10 cellular contexts compared by ENCODE assay signal in genomic region chr2:187577310-187577709, GRCh38. TPM values are rescaled to one million over a fixed set of nuclear protein-coding genes. Genes with fewer than 3 reads are reported as not detected.
DNase-seq lines count a peak whose midpoint lies in the region; ATAC-seq and TF ChIP-seq lines count a peak whose summit lies in the region.
"Had no signal": no experiment of that assay in that cellular context is flagged by ENCODE, and none has a peak within 500 bp of the region (broad histone marks: within the 10 kb centered on the region; RNA-seq: fewer than 3 reads in every experiment).

No MANE protein-coding gene starts in this region.

- H3K27ac ChIP-seq in GM23248, result no peak overlapping the region
- no peak overlapping the region for H3K27ac ChIP-seq in brain microvascular endothelial cell
- H3K27ac ChIP-seq in mesodermal cell (ENCODE audit: low read depth, low read length, severe bottlenecking), result peak overlapping the region; percentile 48
- H3K27ac ChIP-seq: psoas muscle had no signal

- no peak overlapping the region for H3K9ac ChIP-seq in GM23248

- H3K36me3 ChIP-seq in GM23248 (ENCODE audit: low read depth), result no peaks in the 10 kb centered on the region
- no peaks in the 10 kb centered on the region for H3K36me3 ChIP-seq in brain microvascular endothelial cell (replicated peaks)
- peaks cover 2% of the 10 kb centered on the region for H3K36me3 ChIP-seq in mesodermal cell (ENCODE audit: control insufficient read depth, insufficient read depth, low read length)

- no peaks in the 10 kb centered on the region for H3K79me2 ChIP-seq in GM23248 (ENCODE audit: insufficient read depth)

- 98 to 100% methylated on average over 2 of the region's 2 CpGs for WGBS in GM23248 (ENCODE audit: low coverage in 1 of 2, low lambda C conversion rate in 2 of 2, missing lambda C conversion rate in 2 of 2), 2 experiments
- 83 to 100% methylated on average over 2 of the region's 2 CpGs for WGBS in mesodermal cell (ENCODE audit: insufficient coverage in 2 of 2), 2 experiments

- no peak overlapping the region for H3K4me3 ChIP-seq in GM23248
- H3K4me3 ChIP-seq in brain microvascular endothelial cell (ENCODE audit: low read depth, low read length), result no peak overlapping the region
- no peak overlapping the region for H3K4me3 ChIP-seq in mesodermal cell (ENCODE audit: extremely low read depth, insufficient read depth, low read length, poor library complexity, severe bottlenecking)
- H3K4me3 ChIP-seq: psoas muscle had no signal

- in situ Hi-C loops in GM23248 (cut with MboI) (loop anchor here (5.0 to 25.0 kb wide), 2 partner anchors 75 to 935 kb away; no protein-coding TSS in a partner anchor), brain microvascular endothelial cell (cut with HindIII; ENCODE audit: low pct_ligation_motif_present, low sequenced_read_pairs) (no loop called here)

- ATAC-seq in GM21737 (IDR thresholded peaks at IDR 0.05; ENCODE audit: unreplicated experiment) (no peak), GM21717 (IDR thresholded peaks at IDR 0.05; ENCODE audit: unreplicated experiment) (no peak)
- ATAC-seq: psoas muscle had no signal

- peak overlapping the region; percentile 18; the same call in 1 of the 2 replicates for H2AFZ ChIP-seq in GM23248

- no peak overlapping the region for H3K4me2 ChIP-seq in GM23248 (ENCODE audit: unreplicated experiment)

- DNase-seq in GM23248 (no peak), LHCN-M2 (ENCODE audit: low read depth) (peak; percentile 48), brain microvascular endothelial cell (no peak), NCI-H748 treated with DMSO at 0.1 percent for 48 hours (lab: John Stamatoyannopoulos, UW) (no peak)
- DNase-seq: C1 segment of cervical spinal cord; psoas muscle; stimulated activated CD4-positive, alpha-beta T cell treated with anti-CD3 and anti-CD28 coated beads, Interleukin-15, amount 100 ng/mL, for 24 hours had no signal

- H3K27me3 ChIP-seq in GM23248 (replicated peaks; ENCODE audit: insufficient read depth) (no peaks in the 10 kb centered on the region), brain microvascular endothelial cell (replicated peaks) (no peaks in the 10 kb centered on the region)

- H4K20me1 ChIP-seq in GM23248 (ENCODE audit: insufficient read depth), result no peaks in the 10 kb centered on the region

- TF ChIP-seq CTCF in brain microvascular endothelial cell (IDR thresholded peaks at IDR 0.05; ENCODE audit: low read depth, low read length, missing control alignments), result peak; percentile 37

- no peaks in the 10 kb centered on the region for H3K9me2 ChIP-seq in GM23248 (ENCODE audit: insufficient read depth)

- H3K9me3 ChIP-seq in GM23248 (ENCODE audit: low read depth) (no peaks in the 10 kb centered on the region), mesodermal cell (ENCODE audit: control insufficient read depth, low read length) (peaks cover 5% of the 10 kb centered on the region)
- H3K9me3 ChIP-seq: psoas muscle had no signal

- 0 out of 2 replicates have a peak, but pooled peaks cover 9% of the 10 kb centered on the region for H3F3A ChIP-seq in GM23248 (ENCODE audit: insufficient read depth)

- peaks cover 23% of the 10 kb centered on the region for H3K4me1 ChIP-seq in GM23248 (ENCODE audit: insufficient read depth)
- peaks cover 24% of the 10 kb centered on the region for H3K4me1 ChIP-seq in mesodermal cell (ENCODE audit: control insufficient read depth, insufficient read depth, low read length, poor library complexity, severe bottlenecking)

RNA-seq across cellular contexts. Expression of gene TFPI, which starts 23.1 kb away (rescaled TPM):
- 31.5 and 48.7 TPM in 2 replicates for total RNA-seq in GM23248 (2014; rRNA removed; shearing (Covaris generic))
- 62.0 and 64.4 TPM in 2 replicates for polyA plus RNA-seq in GM23248 (2016; fragmentation: Nextera tagmentation; extraction: Ambion mirVana)
- total RNA-seq in LHCN-M2 (2014; rRNA removed), result 482 and 608 TPM in 2 replicates
- 72.2 TPM for polyA plus RNA-seq in LHCN-M2 (2012)
- polyA plus RNA-seq in mesodermal cell (2013, experiment 1 of 2), result 457 TPM
- polyA plus RNA-seq in mesodermal cell (2013, experiment 2 of 2), result 455 TPM
